32 cellular contexts compared by ENCODE assay signal in genomic region chr4:18930487-18930886, GRCh38.
"Had no signal": no experiment of that assay in that cellular context is flagged by ENCODE, and none has a peak within 500 bp of the region (broad histone marks: within the 10 kb centered on the region; RNA-seq: fewer than 3 reads in every experiment).

No MANE protein-coding gene starts in this region.

- H3K4me3 Mint-ChIP-seq: activated CD4-positive, alpha-beta T cell treated with anti-CD3 and anti-CD28 coated beads for 36 hours; activated CD4-positive, alpha-beta T cell treated with anti-CD3 and anti-CD28 coated beads, Interleukin-2, amount 10 ng/mL, durations not matched to agents 7 days and 5 days; activated CD8-positive, alpha-beta T cell treated with anti-CD3 and anti-CD28 coated beads, Interleukin-2, amount 10 ng/mL, durations not matched to agents 7 days and 5 days; activated naive CD4-positive, alpha-beta T cell treated with anti-CD3 and anti-CD28 coated beads for 36 hours; activated T-cell treated with anti-CD3 and anti-CD28 coated beads, Interleukin-2, amount 50 U/mL, for 24 hours; brain; T-helper 1 cell treated with Interleukin-12 subunit alpha and Interleukin-12 subunit beta and Interleukin-4 antibody, amounts not matched to agents 30 μg/mL and 1 μg/mL, for 36 hours; T-helper 2 cell treated with Interferon-gamma antibody and Interleukin-4, amounts not matched to agents 5 μg/mL and 100 μg/mL, for 36 hours; WTC11 had no signal

- DNase-seq: activated CD4-positive, alpha-beta T cell treated with anti-CD3 and anti-CD28 coated beads for 36 hours; activated CD4-positive, alpha-beta T cell treated with anti-CD3 and anti-CD28 coated beads, Interleukin-2, amount 10 ng/mL, durations not matched to agents 7 days and 5 days; activated CD4-positive, alpha-beta T cell treated with anti-CD3 and anti-CD28 coated beads, Interleukin-2, amount 50 U/mL, for 48 hours; activated CD8-positive, alpha-beta T cell treated with anti-CD3 and anti-CD28 coated beads, Interleukin-2, amount 10 ng/mL, durations not matched to agents 7 days and 5 days; activated gamma-delta T cell treated with Interleukin-2 at 50 U/mL for 16 hours; activated naive CD4-positive, alpha-beta T cell treated with anti-CD3 and anti-CD28 coated beads for 36 hours; activated T-cell treated with anti-CD3 and anti-CD28 coated beads, Interleukin-2, amount 50 U/mL, for 24 hours; adrenal gland; caudate nucleus; Karpas-422; KBM-7; NCI-H1105; NCI-H1417 treated with DMSO at 0.1 percent for 48 hours; NCI-H187 treated with DMSO at 0.1 percent for 48 hours; NCI-H2081; NCI-H345; NCI-H524 treated with DMSO at 0.1 percent for 48 hours; NK-92 treated with Interleukin-12 subunit alpha and Interleukin-12 subunit beta, amount 100 ng/mL, for 24 hours; PC-9; SIG-M5 had no signal

- H3K4me2 ChIP-seq: PC-9 had no signal

- FAIRE-seq: astrocyte, bronchial epithelial cell, RCC 7860 had no signal

- H2AFZ ChIP-seq: PC-9 had no signal

- H3K4me3 ChIP-seq: adrenal gland, PC-9 had no signal

- H3K27ac ChIP-seq: adrenal gland, PC-9, RWPE1 had no signal

- H3K27ac Mint-ChIP-seq: activated CD4-positive, alpha-beta T cell treated with anti-CD3 and anti-CD28 coated beads for 36 hours; activated CD4-positive, alpha-beta T cell treated with anti-CD3 and anti-CD28 coated beads, Interleukin-2, amount 10 ng/mL, durations not matched to agents 7 days and 5 days; activated CD8-positive, alpha-beta T cell treated with anti-CD3 and anti-CD28 coated beads, Interleukin-2, amount 10 ng/mL, durations not matched to agents 7 days and 5 days; activated naive CD4-positive, alpha-beta T cell treated with anti-CD3 and anti-CD28 coated beads for 36 hours; activated naive CD4-positive, alpha-beta T cell treated with anti-CD3 and anti-CD28 coated beads, Interleukin-2, amount 50 U/mL, for 72 hours; activated T-cell treated with anti-CD3 and anti-CD28 coated beads, Interleukin-2, amount 50 U/mL, for 24 hours; activated T-helper 2 cell treated with anti-CD3 and anti-CD28 coated beads, Interferon-gamma antibody, Interleukin-2, Interleukin-4, amounts not matched to agents 10 μg/mL and 5 μg/mL and 100 μg/mL, durations not matched to agents 14 hours and 24 hours and 36 hours; T-helper 1 cell treated with Interleukin-12 subunit alpha and Interleukin-12 subunit beta and Interleukin-4 antibody, amounts not matched to agents 30 μg/mL and 1 μg/mL, for 36 hours; T-helper 2 cell treated with Interferon-gamma antibody and Interleukin-4, amounts not matched to agents 5 μg/mL and 100 μg/mL, for 36 hours; WTC11 had no signal

- H3K36me3 Mint-ChIP-seq: activated naive CD4-positive, alpha-beta T cell treated with anti-CD3 and anti-CD28 coated beads, Interleukin-2, amount 50 U/mL, for 72 hours; brain had no signal

- H3K36me3 ChIP-seq: adrenal gland had no signal

- H3K27me3 Mint-ChIP-seq: activated CD4-positive, alpha-beta T cell treated with anti-CD3 and anti-CD28 coated beads for 36 hours; activated CD4-positive, alpha-beta T cell treated with anti-CD3 and anti-CD28 coated beads, Interleukin-2, amount 10 ng/mL, durations not matched to agents 7 days and 5 days; activated T-cell treated with anti-CD3 and anti-CD28 coated beads, Interleukin-2, amount 50 U/mL, for 24 hours; brain had no signal

- H3K27me3 ChIP-seq: adrenal gland had no signal

- H3K4me1 ChIP-seq: adrenal gland had no signal

- H3K9me3 ChIP-seq: adrenal gland had no signal

- H3K4me1 Mint-ChIP-seq: activated CD4-positive, alpha-beta T cell treated with anti-CD3 and anti-CD28 coated beads for 36 hours; activated CD4-positive, alpha-beta T cell treated with anti-CD3 and anti-CD28 coated beads, Interleukin-2, amount 10 ng/mL, durations not matched to agents 7 days and 5 days; brain had no signal

- ATAC-seq: activated CD4-positive, alpha-beta T cell treated with anti-CD3 and anti-CD28 coated beads for 36 hours; activated CD4-positive, CD25-positive, alpha-beta regulatory T cell treated with anti-CD3 and anti-CD28 coated beads, Interleukin-2, amount 50 U/mL, for 24 hours; activated CD8-positive, alpha-beta T cell treated with anti-CD3 and anti-CD28 coated beads, Interleukin-2, amount 10 ng/mL, durations not matched to agents 7 days and 5 days; activated naive CD4-positive, alpha-beta T cell treated with anti-CD3 and anti-CD28 coated beads, Interleukin-2, amount 50 U/mL, for 72 hours; Right ventricle myocardium inferior; WTC11 had no signal
